ENCODE assay signal across 1 cellular context in genomic region chr9:35108946-35109575, GRCh38.
TF ChIP-seq lines count a peak whose summit lies in the region.

No MANE protein-coding gene starts in this region.

TF ChIP-seq in neural cell, 6 proteins besides CTCF, POLR2A, EP300 and RAD21 (continued from another document):
- TF ChIP-seq MXI1 (conservative IDR thresholded peaks at IDR 0.05; ENCODE audit: poor library complexity, severe bottlenecking) (no peak), SMC3 (conservative IDR thresholded peaks at IDR 0.05; ENCODE audit: poor library complexity) (no peak)
